ENCODE assay signal across 8 cellular contexts in genomic region chr17:38748329-38749221, GRCh38.
DNase-seq lines count a peak whose midpoint lies in the region; ATAC-seq lines count a peak whose summit lies in the region.

Gene PCGF2 (minus strand): TSS chr17:38748336. CDS start chr17:38740402, 7,934 bp downstream.

- H3K27me3 ChIP-seq in neuron (ENCODE audit: insufficient read depth, low read length): no peaks in the 10 kb centered on the region

- H3K4me3 Mint-ChIP-seq in stimulated activated naive CD8-positive, alpha-beta T cell treated with anti-CD3 and anti-CD28 coated beads, Interleukin-15, Interleukin-2, amounts not matched to agents 100 ng/mL and 50 ng/mL, for 24 hours: peak within 1 kb of the TSS; percentile 69
- H3K4me3 Mint-ChIP-seq in activated naive CD8-positive, alpha-beta T cell: peak within 1 kb of the TSS; percentile 78

- no peaks in the 10 kb centered on the region for H3K9me3 Mint-ChIP-seq in stimulated activated naive CD8-positive, alpha-beta T cell treated with anti-CD3 and anti-CD28 coated beads, Interleukin-15, Interleukin-2, amounts not matched to agents 100 ng/mL and 50 ng/mL, for 24 hours
- no peaks in the 10 kb centered on the region for H3K9me3 Mint-ChIP-seq in activated naive CD8-positive, alpha-beta T cell (ENCODE audit: low read depth)

- no peak for DNase-seq in stimulated activated naive CD8-positive, alpha-beta T cell treated with anti-CD3 and anti-CD28 coated beads, Interleukin-15, Interleukin-2, amounts not matched to agents 100 U/mL and 50 U/mL, for 24 hours
- DNase-seq in NCI-H2171 treated with DMSO at 0.1 percent for 48 hours (lab: John Stamatoyannopoulos, UW) (peak; percentile 91), head of caudate nucleus (peak; percentile 68 to 96 (median 88))

- peak within 1 kb of the TSS; percentile 67 for H3K4me3 ChIP-seq in neuron (ENCODE audit: low read length)

- H3K36me3 ChIP-seq in neuron (ENCODE audit: insufficient read depth, low read length): peaks cover 2% of the 10 kb centered on the region

- H3K9me3 ChIP-seq in neuron (ENCODE audit: low read length): no peaks in the 10 kb centered on the region

- H3K27me3 Mint-ChIP-seq in stimulated activated naive CD8-positive, alpha-beta T cell treated with anti-CD3 and anti-CD28 coated beads, Interleukin-15, Interleukin-2, amounts not matched to agents 100 ng/mL and 50 ng/mL, for 24 hours: peaks cover 44% of the 10 kb centered on the region
- H3K27me3 Mint-ChIP-seq in activated naive CD8-positive, alpha-beta T cell: peaks cover 7% of the 10 kb centered on the region

- no peak for ATAC-seq in stimulated activated naive CD8-positive, alpha-beta T cell treated with anti-CD3 and anti-CD28 coated beads, Interleukin-15, Interleukin-2, amounts not matched to agents 100 U/mL and 50 U/mL, for 24 hours
- no peak for ATAC-seq in HG02763 (IDR thresholded peaks at IDR 0.05; ENCODE audit: unreplicated experiment)
- ATAC-seq in GM18520 (IDR thresholded peaks at IDR 0.05; ENCODE audit: unreplicated experiment): no peak

- peaks cover 40% of the 10 kb centered on the region for H3K4me1 ChIP-seq in neuron (ENCODE audit: insufficient read depth, low read length)

- intact Hi-C loops in head of caudate nucleus (cut with DNase I): loop anchor here (5.0 kb wide), 1 partner anchor 49 kb away; the partner anchor contains the start of gene PIP4K2B

- peak within 1 kb of the TSS; percentile 57 for H2AFZ ChIP-seq in neuron (ENCODE audit: low read depth, low read length)

- no peak within 1 kb of the TSS for H3K27ac Mint-ChIP-seq in stimulated activated naive CD8-positive, alpha-beta T cell treated with anti-CD3 and anti-CD28 coated beads, Interleukin-15, Interleukin-2, amounts not matched to agents 100 ng/mL and 50 ng/mL, for 24 hours
- no peak within 1 kb of the TSS for H3K27ac Mint-ChIP-seq in activated naive CD8-positive, alpha-beta T cell

- H3K4me1 Mint-ChIP-seq in stimulated activated naive CD8-positive, alpha-beta T cell treated with anti-CD3 and anti-CD28 coated beads, Interleukin-15, Interleukin-2, amounts not matched to agents 100 ng/mL and 50 ng/mL, for 24 hours (ENCODE audit: low read depth): peaks cover 48% of the 10 kb centered on the region
- H3K4me1 Mint-ChIP-seq in activated naive CD8-positive, alpha-beta T cell (ENCODE audit: low read depth): peaks cover 41% of the 10 kb centered on the region

- H3K36me3 Mint-ChIP-seq in stimulated activated naive CD8-positive, alpha-beta T cell treated with anti-CD3 and anti-CD28 coated beads, Interleukin-15, Interleukin-2, amounts not matched to agents 100 ng/mL and 50 ng/mL, for 24 hours (ENCODE audit: low read depth): peaks cover 5% of the 10 kb centered on the region
- peaks cover 2% of the 10 kb centered on the region for H3K36me3 Mint-ChIP-seq in activated naive CD8-positive, alpha-beta T cell
